Comparison of ENCODE assay signal across 23 cellular contexts in genomic region chr16:48586083-48586482, GRCh38.
"Had no signal": no experiment of that assay in that cellular context is flagged by ENCODE, and none has a peak within 500 bp of the region (broad histone marks: within the 10 kb centered on the region; RNA-seq: fewer than 3 reads in every experiment).

No MANE protein-coding gene starts in this region.

- DNase-seq: activated CD4-positive, alpha-beta T cell treated with anti-CD3 and anti-CD28 coated beads for 4 hours; activated CD4-positive, alpha-beta T cell treated with anti-CD3 and anti-CD28 coated beads, Interleukin-2, amount 50 U/mL, for 4 hours; activated effector memory CD4-positive, alpha-beta T cell treated with anti-CD3 and anti-CD28 coated beads, Interleukin-2, amount 50 U/mL, for 16 hours; activated naive CD4-positive, alpha-beta T cell treated with anti-CD3 and anti-CD28 coated beads for 36 hours; activated T-cell treated with anti-CD3 and anti-CD28 coated beads for 4 hours; amniotic stem cell; brain microvascular endothelial cell; cortex of kidney; foreskin fibroblast; head of caudate nucleus; hippocampal formation; posterior cingulate gyrus; right lobe of liver; stimulated activated CD4-positive, alpha-beta T cell treated with anti-CD3 and anti-CD28 coated beads, Interleukin-2, amount 100 ng/mL, for 48 hours; stimulated activated naive CD8-positive, alpha-beta T cell treated with anti-CD3 and anti-CD28 coated beads, Interleukin-15, amount 100 ng/mL, for 72 hours; substantia nigra; T-helper 9 cell; upper lobe of right lung had no signal

- H3K9me3 ChIP-seq: right lobe of liver, upper lobe of right lung had no signal

- H3K36me3 ChIP-seq: brain microvascular endothelial cell, right lobe of liver, upper lobe of right lung had no signal

- H3K4me3 ChIP-seq: right lobe of liver, upper lobe of right lung had no signal

- H3K27ac ChIP-seq: brain microvascular endothelial cell, right lobe of liver, upper lobe of right lung, VCaP had no signal

- H3K27me3 ChIP-seq: brain microvascular endothelial cell, right lobe of liver, upper lobe of right lung had no signal

- H3K4me1 Mint-ChIP-seq: nephron had no signal

- H3K27me3 Mint-ChIP-seq: stimulated activated naive CD8-positive, alpha-beta T cell treated with anti-CD3 and anti-CD28 coated beads, Interleukin-15, amount 100 ng/mL, for 72 hours had no signal

- H3K27ac Mint-ChIP-seq: activated naive CD4-positive, alpha-beta T cell treated with anti-CD3 and anti-CD28 coated beads for 36 hours; nephron; stimulated activated naive CD8-positive, alpha-beta T cell treated with anti-CD3 and anti-CD28 coated beads, Interleukin-15, amount 100 ng/mL, for 72 hours; T-helper 1 cell treated with Interleukin-12 subunit alpha and Interleukin-12 subunit beta and Interleukin-4 antibody, amounts not matched to agents 30 μg/mL and 1 μg/mL, for 36 hours had no signal

- ATAC-seq: esophagus mucosa; right lobe of liver; stimulated activated naive CD8-positive, alpha-beta T cell treated with anti-CD3 and anti-CD28 coated beads, Interleukin-15, amount 100 ng/mL, for 72 hours; upper lobe of right lung had no signal

- H3K4me3 Mint-ChIP-seq: activated naive CD4-positive, alpha-beta T cell treated with anti-CD3 and anti-CD28 coated beads for 36 hours; activated T-helper 1 cell treated with anti-CD3 and anti-CD28 coated beads, Interleukin-12 subunit alpha, Interleukin-12 subunit beta, Interleukin-2, Interleukin-4 antibody, amounts not matched to agents 30 ng/mL and 10 ng/mL and 1 ng/mL, durations not matched to agents 14 hours and 24 hours and 36 hours; nephron; stimulated activated naive CD8-positive, alpha-beta T cell treated with anti-CD3 and anti-CD28 coated beads, Interleukin-15, amount 100 ng/mL, for 72 hours; T-helper 1 cell treated with Interleukin-12 subunit alpha and Interleukin-12 subunit beta and Interleukin-4 antibody, amounts not matched to agents 30 μg/mL and 1 μg/mL, for 36 hours had no signal
